1 cellular context compared by ENCODE assay signal in genomic region chr20:62470459-62470858, GRCh38.
TF ChIP-seq lines count a peak whose summit lies in the region.

No MANE protein-coding gene starts in this region.

TF ChIP-seq in HepG2, 621 proteins besides CTCF, POLR2A, EP300 and RAD21:
- TF ChIP-seq TERF1 (CRISPR knock-in tag; IDR thresholded peaks at IDR 0.05): 0 out of 2 replicates have a peak, but pooled peaks have one; percentile 17
- TF ChIP-seq ZNF563 (CRISPR knock-in tag; IDR thresholded peaks at IDR 0.05): 0 out of 2 replicates have a peak, but pooled peaks have one; percentile 32
- TF ChIP-seq, protein P1, sequence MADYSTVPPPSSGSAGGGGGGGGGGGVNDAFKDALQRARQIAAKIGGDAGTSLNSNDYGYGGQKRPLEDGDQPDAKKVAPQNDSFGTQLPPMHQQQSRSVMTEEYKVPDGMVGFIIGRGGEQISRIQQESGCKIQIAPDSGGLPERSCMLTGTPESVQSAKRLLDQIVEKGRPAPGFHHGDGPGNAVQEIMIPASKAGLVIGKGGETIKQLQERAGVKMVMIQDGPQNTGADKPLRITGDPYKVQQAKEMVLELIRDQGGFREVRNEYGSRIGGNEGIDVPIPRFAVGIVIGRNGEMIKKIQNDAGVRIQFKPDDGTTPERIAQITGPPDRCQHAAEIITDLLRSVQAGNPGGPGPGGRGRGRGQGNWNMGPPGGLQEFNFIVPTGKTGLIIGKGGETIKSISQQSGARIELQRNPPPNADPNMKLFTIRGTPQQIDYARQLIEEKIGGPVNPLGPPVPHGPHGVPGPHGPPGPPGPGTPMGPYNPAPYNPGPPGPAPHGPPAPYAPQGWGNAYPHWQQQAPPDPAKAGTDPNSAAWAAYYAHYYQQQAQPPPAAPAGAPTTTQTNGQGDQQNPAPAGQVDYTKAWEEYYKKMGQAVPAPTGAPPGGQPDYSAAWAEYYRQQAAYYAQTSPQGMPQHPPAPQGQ (CRISPR knock-in tag; IDR thresholded peaks at IDR 0.05; ENCODE audit: borderline replicate concordance): no peak
